25 cellular contexts compared by ENCODE assay signal in the genomic region with DNA sequence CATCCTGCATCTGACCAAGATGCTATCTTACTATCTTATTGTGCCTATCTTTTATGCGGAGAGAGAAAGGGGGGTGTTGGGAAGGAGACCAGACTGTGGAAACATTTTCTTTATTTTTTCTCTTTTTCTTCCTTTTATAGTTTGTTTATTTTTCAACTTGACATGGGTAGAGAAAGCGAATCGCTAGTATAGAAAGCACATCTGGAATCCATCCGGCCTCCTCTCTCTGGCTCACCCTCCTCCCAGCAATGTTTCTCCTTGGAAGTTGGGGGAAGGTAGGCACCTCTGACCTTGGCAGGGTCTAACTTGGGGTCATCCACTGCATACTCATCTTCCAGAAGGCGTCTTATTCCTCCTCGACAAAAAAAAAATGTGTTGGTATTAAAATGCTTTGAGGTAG. TPM values are rescaled to one million over a fixed set of nuclear protein-coding genes. Genes with fewer than 3 reads are reported as not detected.
DNase-seq lines count a peak whose midpoint lies in the region; ATAC-seq and TF ChIP-seq lines count a peak whose summit lies in the region.
"Had no signal": no experiment of that assay in that cellular context is flagged by ENCODE, and none has a peak within 500 bp of the region (broad histone marks: within the 10 kb centered on the region; RNA-seq: fewer than 3 reads in every experiment).

No MANE protein-coding gene starts in this region.

- dilution Hi-C loops in IMR-90 (cut with HindIII; ENCODE audit: low sequenced_read_pairs, unreplicated experiment) = loop anchor here (25.0 kb wide), 1 partner anchor 358 kb away; no protein-coding TSS in a partner anchor

- H3K9me1 ChIP-seq in IMR-90 (ENCODE audit: insufficient read depth, low read length) = peaks cover 21% of the 10 kb centered on the region

- H3K27ac Mint-ChIP-seq in T-helper 17 cell = no peak overlapping the region
- H3K27ac Mint-ChIP-seq: activated B cell treated with CpG ODN at 0.5 μM for 24 hours; activated CD4-positive, alpha-beta memory T cell treated with anti-CD3 and anti-CD28 coated beads, Interleukin-2, amount 10 ng/mL, durations not matched to agents 7 days and 5 days; activated naive CD4-positive, alpha-beta T cell treated with anti-CD3 and anti-CD28 coated beads, Interleukin-2, amount 50 U/mL, for 72 hours; activated T-helper 2 cell treated with anti-CD3 and anti-CD28 coated beads, Interferon-gamma antibody, Interleukin-2, Interleukin-4, amounts not matched to agents 10 μg/mL and 5 μg/mL and 100 μg/mL, durations not matched to agents 14 hours and 24 hours and 36 hours; stimulated activated memory B cell treated with anti-CD40 and anti-IgM and Interleukin-4, amounts not matched to agents 10 μg/mL and 1 μg/mL and 100 μg/mL, for 72 hours; T-helper 2 cell treated with Interferon-gamma antibody and Interleukin-4, amounts not matched to agents 5 μg/mL and 100 μg/mL, for 36 hours had no signal

- H4K91ac ChIP-seq in IMR-90 (ENCODE audit: insufficient read depth, low read depth, low read length) = no peak overlapping the region

- H4K20me1 ChIP-seq in IMR-90 (ENCODE audit: insufficient read depth, low read length) = peaks cover 4% of the 10 kb centered on the region; the same call in 1 of the 2 replicates

- H3K27ac ChIP-seq in IMR-90 (ENCODE audit: insufficient read depth, low read length) (peak overlapping the region; percentile 16; the same call in 1 of the 2 replicates), gastroesophageal sphincter (peak overlapping the region; percentile 90 to 98 (median 96)), stomach (peak overlapping the region in 4 of 5 donors; percentile 9 to 92 (median 40))
- H3K27ac ChIP-seq: RWPE1, SK-N-MC had no signal

- no peak overlapping the region for H2BK15ac ChIP-seq in IMR-90 (ENCODE audit: low read depth, low read length)

- TF ChIP-seq EP300 in gastroesophageal sphincter (IDR thresholded peaks at IDR 0.05) (no peak), stomach (IDR thresholded peaks at IDR 0.05) (no peak)

- no TSS peak for BruUV-seq in IMR-90 (replicated peaks; lab: Mats Ljungman, UMichigan)

- H2BK5ac ChIP-seq in IMR-90 (ENCODE audit: low read depth, low read length, poor library complexity, severe bottlenecking) = no peak overlapping the region

- DNase-seq in IMR-90 (no peak), choroid plexus epithelial cell (ENCODE audit: low read depth) (peak; percentile 55), stomach (no peak), SIG-M5 (lab: John Stamatoyannopoulos, UW) (no peak), T-helper 17 cell (no peak)
- DNase-seq in activated CD4-positive, alpha-beta T cell treated with anti-CD3 and anti-CD28 coated beads, Interleukin-2, amount 50 U/mL, for 4 hours = no peak
- DNase-seq: activated B cell treated with CpG ODN at 0.5 μM for 24 hours; activated CD4-positive, alpha-beta memory T cell treated with anti-CD3 and anti-CD28 coated beads, Interleukin-2, amount 10 ng/mL, durations not matched to agents 7 days and 5 days; C1 segment of cervical spinal cord; DND-41; effector CD4-positive, alpha-beta T cell; glutamatergic neuron; H7; Karpas-422; mesendoderm; MV-4-11; stimulated activated CD4-positive, alpha-beta T cell treated with anti-CD3 and anti-CD28 coated beads, Interleukin-4, amount 100 ng/mL, for 1 hour had no signal

- H3K27me3 ChIP-seq in IMR-90 (ENCODE audit: control insufficient read depth, insufficient read depth, low read length) (no peaks in the 10 kb centered on the region), gastroesophageal sphincter (no peaks in the 10 kb centered on the region), stomach (peaks cover 0 to 13% (median 7%) of the 10 kb centered on the region in 3 donors)

- no peak overlapping the region for H4K5ac ChIP-seq in IMR-90 (ENCODE audit: low read depth, low read length)

- in situ Hi-C loops in IMR-90 (cut with MboI; ENCODE audit: low sequenced_read_pairs) = loop anchor here (10.0 kb wide), 1 partner anchor 220 kb away; no protein-coding TSS in a partner anchor

- CTCF ChIA-PET in IMR-90 (lab: Yijun Ruan, JAX) = interaction anchor here (0.6 kb wide), 1 partner anchor 421 kb away, joined by 7 read pairs; no protein-coding TSS in a partner anchor

- WGBS in IMR-90 (ENCODE audit: extremely low coverage in 2 of 2, insufficient read length in 1 of 2), 2 experiments = no CpG with 5 or more reads among the region's 6 CpGs
- 18 to 27% methylated on average over 6 of the region's 6 CpGs for WGBS in gastroesophageal sphincter (ENCODE audit: low coverage in 1 of 2), 2 donors
- 42 to 84% (median 72%) methylated on average over 6 of the region's 6 CpGs for WGBS in stomach, 5 donors

- H3K79me1 ChIP-seq in IMR-90 (ENCODE audit: low read depth in 1 of 2, low read length in 2 of 2) = peaks cover 32 to 58% of the 10 kb centered on the region in 2 experiments

- no peak overlapping the region for H3K56ac ChIP-seq in IMR-90 (ENCODE audit: extremely low read depth, insufficient read depth, low read length)

- no peak overlapping the region for H2BK120ac ChIP-seq in IMR-90 (ENCODE audit: low read depth, low read length)

- no peak overlapping the region for H3K4me3 Mint-ChIP-seq in T-helper 17 cell
- H3K4me3 Mint-ChIP-seq: activated B cell treated with CpG ODN at 0.5 μM for 24 hours; activated CD4-positive, alpha-beta memory T cell treated with anti-CD3 and anti-CD28 coated beads, Interleukin-2, amount 10 ng/mL, durations not matched to agents 7 days and 5 days; stimulated activated memory B cell treated with anti-CD40 and anti-IgM and Interleukin-4, amounts not matched to agents 10 μg/mL and 1 μg/mL and 100 μg/mL, for 72 hours; T-helper 2 cell treated with Interferon-gamma antibody and Interleukin-4, amounts not matched to agents 5 μg/mL and 100 μg/mL, for 36 hours had no signal

- H3K36me3 ChIP-seq in IMR-90 (ENCODE audit: control insufficient read depth, insufficient read depth, low read length) (peaks cover 32% of the 10 kb centered on the region), gastroesophageal sphincter (no peaks in the 10 kb centered on the region), stomach (peaks cover 0 to 11% (median 4%) of the 10 kb centered on the region in 4 donors)

- intact Hi-C loops in IMR-90 (cut with micrococcal nuclease) = loop anchor here (2.0 kb wide), 1 partner anchor 272 kb away; no protein-coding TSS in a partner anchor
- intact Hi-C loops in stomach (cut with DNase I; ENCODE audit: low total_unique reads) = no loop called here

- TF ChIP-seq POLR2A in IMR-90 (IDR thresholded peaks at IDR 0.05; ENCODE audit: low read depth, low read length) (no peak), gastroesophageal sphincter (IDR thresholded peaks at IDR 0.05) (no peak), stomach (IDR thresholded peaks at IDR 0.05) (no peak)

- H2AK5ac ChIP-seq in IMR-90 (ENCODE audit: low read depth, low read length) = no peak overlapping the region

- no peaks in the 10 kb centered on the region for H3K36me3 Mint-ChIP-seq in T-helper 17 cell (ENCODE audit: low read depth)
- H3K36me3 Mint-ChIP-seq: activated naive CD4-positive, alpha-beta T cell treated with anti-CD3 and anti-CD28 coated beads, Interleukin-2, amount 50 U/mL, for 72 hours; stimulated activated memory B cell treated with anti-CD40 and anti-IgM and Interleukin-4, amounts not matched to agents 10 μg/mL and 1 μg/mL and 100 μg/mL, for 72 hours had no signal

- no peak overlapping the region for H4K8ac ChIP-seq in IMR-90 (ENCODE audit: low read depth in 2 of 2, low read length in 2 of 2)

- H3K23ac ChIP-seq in IMR-90 (ENCODE audit: low read depth, low read length) = peak overlapping the region; percentile 27; the same call in 1 of the 2 replicates

- POLR2A ChIA-PET in IMR-90 (lab: Charles Lee; ENCODE audit: unreplicated experiment) = no interaction called here

- ATAC-seq in IMR-90 (ENCODE audit: low read depth) (no peak), gastroesophageal sphincter (no peak), T-helper 17 cell (no peak), GM19452 (IDR thresholded peaks at IDR 0.05; ENCODE audit: unreplicated experiment) (no peak)
- ATAC-seq: activated naive CD4-positive, alpha-beta T cell treated with anti-CD3 and anti-CD28 coated beads, Interleukin-2, amount 50 U/mL, for 72 hours; stimulated activated memory B cell treated with anti-CD40 and anti-IgM and Interleukin-4, amounts not matched to agents 10 μg/mL and 1 μg/mL and 100 μg/mL, for 72 hours had no signal

- TF ChIP-seq RAD21 in IMR-90 (IDR thresholded peaks at IDR 0.05; ENCODE audit: low read length) = no peak

- 0 out of 2 replicates have a peak overlapping the region, but pooled peaks have one; percentile 18 for H3K14ac ChIP-seq in IMR-90 (replicated peaks; ENCODE audit: low read depth, low read length)

- no peak overlapping the region for H2AFZ ChIP-seq in IMR-90 (replicated peaks; ENCODE audit: low read length, poor library complexity)

- peak overlapping the region; percentile 54; the same call in 1 of the 2 replicates for H3K4me2 ChIP-seq in IMR-90 (ENCODE audit: low read depth, low read length)

- H3K9me3 ChIP-seq in IMR-90 (ENCODE audit: control insufficient read depth, insufficient read depth, low read length) = no peaks in the 10 kb centered on the region
- H3K9me3 ChIP-seq in gastroesophageal sphincter = no peaks in the 10 kb centered on the region
- no peaks in the 10 kb centered on the region for H3K9me3 ChIP-seq in stomach
- no peaks in the 10 kb centered on the region for H3K9me3 ChIP-seq in T-helper 17 cell (ENCODE audit: control insufficient read depth, low read length, poor library complexity, severe bottlenecking)

- no peak overlapping the region for H2BK20ac ChIP-seq in IMR-90 (ENCODE audit: low read depth, low read length)

- TF ChIP-seq CTCF in IMR-90 (conservative IDR thresholded peaks at IDR 0.05; ENCODE audit: low read depth, low read length) = no peak
- TF ChIP-seq CTCF in choroid plexus epithelial cell (conservative IDR thresholded peaks at IDR 0.05; ENCODE audit: low read depth, low read length) = no peak
- no peak for TF ChIP-seq CTCF in gastroesophageal sphincter (IDR thresholded peaks at IDR 0.05)
- TF ChIP-seq CTCF in stomach (IDR thresholded peaks at IDR 0.05) = no peak

- H3K4me3 ChIP-seq in IMR-90 (ENCODE audit: insufficient read depth, low read depth, low read length) (no peak overlapping the region), choroid plexus epithelial cell (ENCODE audit: low read depth, low read length) (peak overlapping the region; percentile 88), gastroesophageal sphincter (peak overlapping the region; percentile 88 to 98), stomach (peak overlapping the region in 2 of 4 donors; percentile 68 to 90)
- H3K4me3 ChIP-seq: SK-N-MC had no signal

- H3K4me1 ChIP-seq in IMR-90 (ENCODE audit: control insufficient read depth, insufficient read depth, low read length) (peaks cover 20% of the 10 kb centered on the region), gastroesophageal sphincter (peaks cover 3 to 96% (median 41%) of the 10 kb centered on the region in 3 donors), stomach (peaks cover 34 to 91% (median 58%) of the 10 kb centered on the region in 4 donors)

- H3K18ac ChIP-seq in IMR-90 (ENCODE audit: low read depth, low read length) = peak overlapping the region; percentile 34; the same call in 1 of the 2 replicates

- H3K4me1 Mint-ChIP-seq in T-helper 17 cell = peaks cover 2% of the 10 kb centered on the region
- H3K4me1 Mint-ChIP-seq: activated CD4-positive, alpha-beta memory T cell treated with anti-CD3 and anti-CD28 coated beads, Interleukin-2, amount 10 ng/mL, durations not matched to agents 7 days and 5 days had no signal

- H3K4ac ChIP-seq in IMR-90 (ENCODE audit: low read depth, low read length) = no peak overlapping the region

- H2AK9ac ChIP-seq in IMR-90 (replicated peaks; ENCODE audit: low read depth, low read length, poor library complexity) = no peak overlapping the region

- H3K9ac ChIP-seq in IMR-90 (ENCODE audit: low read depth, low read length) = no peak overlapping the region

- peaks cover 53% of the 10 kb centered on the region for H3K27me3 Mint-ChIP-seq in T-helper 17 cell

RNA-seq across cellular contexts. Expression of gene S1PR3, which starts 3.9 kb away (rescaled TPM):
- 28.7 and 31.1 TPM in 2 replicates for total RNA-seq in IMR-90 (2012; rRNA removed)
- polyA plus RNA-seq in IMR-90 (2012; rRNA removed) = 25.0 and 28.4 TPM in 2 replicates
- 16.1 and 27.1 TPM in 2 replicates for polyA plus RNA-seq in IMR-90 (2012; cell fraction: cytosol; rRNA removed)
- polyA plus RNA-seq in IMR-90 (2012; cell fraction: nucleus; rRNA removed; ENCODE audit: low replicate concordance) = 9.5 and 9.8 TPM in 2 replicates
- 100 to 1,000 TPM in 3 of 4 donors, 10 to 100 TPM in 1; 77.9 to 351 (median 167) TPM for total RNA-seq in gastroesophageal sphincter
- 10 to 100 TPM in 3 of 5 donors, 1 to 10 TPM in 2; 1.2 to 12.5 (median 10.3) TPM for total RNA-seq in stomach
- 1 to 10 TPM; 1.7 to 9.2 (median 5.1) TPM for polyA plus RNA-seq in stomach
- 1 to 10 TPM in 1 of 2 donors, under 1 TPM in 1; 0.05 to 1.7 TPM for total RNA-seq in T-helper 17 cell
- total RNA-seq: activated B cell treated with CpG ODN at 0.5 μM for 24 hours; activated CD4-positive, alpha-beta memory T cell treated with anti-CD3 and anti-CD28 coated beads, Interleukin-2, amount 10 ng/mL, durations not matched to agents 7 days and 5 days had no signal

Comparison
In these comparisons a context has a peak if more than half of its experiments do, and no peak if none do; other contexts are left out.
1. H3K27ac ChIP-seq: peak in every context shown above with its lines; median percentile 96 in gastroesophageal sphincter; 40 in stomach; 16 in IMR-90.